In genomic region chr3:164370970-164371369, GRCh38 we compare ENCODE assay signal across 16 cellular contexts.
DNase-seq lines count a peak whose midpoint lies in the region; ATAC-seq and TF ChIP-seq lines count a peak whose summit lies in the region.
"Had no signal": no experiment of that assay in that cellular context is flagged by ENCODE, and none has a peak within 500 bp of the region (broad histone marks: within the 10 kb centered on the region; RNA-seq: fewer than 3 reads in every experiment).

No MANE protein-coding gene starts in this region.

- 47 to 54% methylated on average over 5 of the region's 5 CpGs for WGBS in heart right ventricle, 2 donors

- intact Hi-C loops in Right ventricle myocardium inferior (cut with DNase I), result no loop called here
- intact Hi-C loops in heart right ventricle (cut with DNase I), result no loop called here
- intact Hi-C loops in left ventricle myocardium superior (cut with micrococcal nuclease), result no loop called here

- H3K9me3 ChIP-seq in heart right ventricle (no peaks in the 10 kb centered on the region), right atrium auricular region (no peaks in the 10 kb centered on the region)
- H3K9me3 ChIP-seq: A549; BLaER1 treated with 17β-estradiol and CSF1 and Interleukin-3, amounts not matched to agents 10 nM and 100 nM; Caco-2 had no signal

- DNase-seq in Right ventricle myocardium inferior (ENCODE audit: missing footprints), result no peak
- DNase-seq in heart right ventricle, result no peak
- no peak for DNase-seq in left ventricle myocardium superior
- DNase-seq in right atrium auricular region (ENCODE audit: low spot score), result no peak
- no peak for DNase-seq in NOMO-1 treated with DMSO at 0.1 percent for 48 hours (lab: John Stamatoyannopoulos, UW; ENCODE audit: unreplicated experiment)
- DNase-seq: AML-193; Caco-2; Calu3; CD4-positive, alpha-beta T cell; DMS79 treated with DMSO at 0.1 percent for 48 hours; GF-D8 had no signal

- H3K27me3 ChIP-seq in heart right ventricle (no peaks in the 10 kb centered on the region), right atrium auricular region (no peaks in the 10 kb centered on the region)
- H3K27me3 ChIP-seq: BLaER1 treated with 17β-estradiol and CSF1 and Interleukin-3, amounts not matched to agents 10 nM and 100 nM had no signal

- H3K27ac ChIP-seq in heart right ventricle (no peak overlapping the region), right atrium auricular region (no peak overlapping the region)
- H3K27ac ChIP-seq: 22Rv1; A549; BLaER1 treated with 17β-estradiol and CSF1 and Interleukin-3, amounts not matched to agents 10 nM and 100 nM; C4-2B had no signal

- H3K4me1 ChIP-seq in heart right ventricle (no peaks in the 10 kb centered on the region), right atrium auricular region (no peaks in the 10 kb centered on the region)
- H3K4me1 ChIP-seq: A549; BLaER1 treated with 17β-estradiol and CSF1 and Interleukin-3, amounts not matched to agents 10 nM and 100 nM; Caco-2 had no signal

- H3K36me3 ChIP-seq in heart right ventricle (no peaks in the 10 kb centered on the region), right atrium auricular region (no peaks in the 10 kb centered on the region)
- H3K36me3 ChIP-seq: BLaER1 treated with 17β-estradiol and CSF1 and Interleukin-3, amounts not matched to agents 10 nM and 100 nM had no signal

- H3K4me3 ChIP-seq in heart right ventricle (no peak overlapping the region), right atrium auricular region (no peak overlapping the region)
- H3K4me3 ChIP-seq: A549; BLaER1 treated with 17β-estradiol and CSF1 and Interleukin-3, amounts not matched to agents 10 nM and 100 nM had no signal

- no peak for TF ChIP-seq CTCF in heart right ventricle (IDR thresholded peaks at IDR 0.05)
- no peak for TF ChIP-seq CTCF in right atrium auricular region (IDR thresholded peaks at IDR 0.05)

- ATAC-seq in Right ventricle myocardium inferior (peak; percentile 34), heart right ventricle (no peak), left ventricle myocardium superior (peak; percentile 59)
- ATAC-seq: A549; CD8-positive, alpha-beta T cell had no signal

Comparison
In these comparisons a context has a peak if more than half of its experiments do, and no peak if none do; other contexts are left out.
1. ATAC-seq: peak in Right ventricle myocardium inferior (single experiment) and left ventricle myocardium superior (single experiment); none in heart right ventricle (0 of 8).